In genomic region chr9:124776613-124776951, GRCh38 we compare ENCODE assay signal across 8 cellular contexts. TPM values are rescaled to one million over a fixed set of nuclear protein-coding genes. Genes with fewer than 3 reads are reported as not detected.
A peak's percentile ranks its signal among the peaks of the same experiment; 100 is the strongest.
DNase-seq lines count a peak whose midpoint lies in the region; ATAC-seq and TF ChIP-seq lines count a peak whose summit lies in the region.

No MANE protein-coding gene starts in this region.

- no peaks in the 10 kb centered on the region for H3K9me3 ChIP-seq in CD8-positive, alpha-beta T cell (ENCODE audit: low read length)
- H3K9me3 ChIP-seq in OCI-LY3 (ENCODE audit: insufficient read depth, low read length) (no peaks in the 10 kb centered on the region), osteoblast (ENCODE audit: low read depth, low read length) (no peaks in the 10 kb centered on the region), Karpas-422 (ENCODE audit: low read length) (no peaks in the 10 kb centered on the region)

- CTCF ChIA-PET in CD8-positive, alpha-beta T cell (lab: Charles Lee), result interaction anchor here (0.9 to 12.4 kb wide), 4 partner anchors 25 to 124 kb away, joined by 3 to 245 read pairs (median 6); partner anchors contain the start of gene WDR38

- peak overlapping the region; percentile 71 for H3K4me3 Mint-ChIP-seq in CD8-positive, alpha-beta T cell

- peaks cover 30% of the 10 kb centered on the region for H3K27me3 ChIP-seq in CD8-positive, alpha-beta T cell (ENCODE audit: insufficient read depth, low read length)
- H3K27me3 ChIP-seq in OCI-LY3 (ENCODE audit: low read depth, low read length), result no peaks in the 10 kb centered on the region
- peaks cover 13% of the 10 kb centered on the region for H3K27me3 ChIP-seq in osteoblast (ENCODE audit: insufficient read depth, low read length)
- H3K27me3 ChIP-seq in Karpas-422 (ENCODE audit: low read length), result no peaks in the 10 kb centered on the region

- peaks cover 9% of the 10 kb centered on the region for H3K4me1 ChIP-seq in CD8-positive, alpha-beta T cell (ENCODE audit: insufficient read depth, low read length)
- H3K4me1 ChIP-seq in OCI-LY3 (ENCODE audit: low read length) (peaks cover 38% of the 10 kb centered on the region), osteoblast (ENCODE audit: insufficient read depth, low read length) (peaks cover 28% of the 10 kb centered on the region), Karpas-422 (ENCODE audit: low read length) (peaks cover 4% of the 10 kb centered on the region)

- no peaks in the 10 kb centered on the region for H3K9me3 Mint-ChIP-seq in CD8-positive, alpha-beta T cell

- H2AFZ ChIP-seq in OCI-LY3 (ENCODE audit: low read depth, low read length), result no peak overlapping the region
- H2AFZ ChIP-seq in osteoblast (ENCODE audit: low read length), result no peak overlapping the region
- no peak overlapping the region for H2AFZ ChIP-seq in Karpas-422 (ENCODE audit: low read length)

- peaks cover 46% of the 10 kb centered on the region for H3K27me3 Mint-ChIP-seq in CD8-positive, alpha-beta T cell (ENCODE audit: low read depth)

- H4K20me1 ChIP-seq in OCI-LY3 (ENCODE audit: insufficient read depth, low read length), result no peaks in the 10 kb centered on the region
- no peaks in the 10 kb centered on the region for H4K20me1 ChIP-seq in osteoblast (ENCODE audit: insufficient read depth, low read length)
- no peaks in the 10 kb centered on the region for H4K20me1 ChIP-seq in Karpas-422 (ENCODE audit: insufficient read depth, low read depth, low read length)

- POLR2A ChIA-PET in CD8-positive, alpha-beta T cell (lab: Charles Lee), result interaction anchor here (0.6 kb wide), 1 partner anchor 115 kb away, joined by 3 read pairs; no protein-coding TSS in a partner anchor

- H3K36me3 Mint-ChIP-seq in CD8-positive, alpha-beta T cell, result no peaks in the 10 kb centered on the region

- intact Hi-C loops in CD8-positive, alpha-beta T cell (cut with DNase I, micrococcal nuclease), result loop anchor here in 1 of 2 experiments (10.0 kb wide), 2 partner anchors 348 to 408 kb away; partner anchors contain the start of gene PPP6C

- TF ChIP-seq CTCF in CD8-positive, alpha-beta T cell (IDR thresholded peaks at IDR 0.05), result no peak
- no peak for TF ChIP-seq CTCF in OCI-LY3 (IDR thresholded peaks at IDR 0.05; ENCODE audit: low read depth, low read length)
- no peak for TF ChIP-seq CTCF in epithelial cell of proximal tubule (conservative IDR thresholded peaks at IDR 0.05; ENCODE audit: low read depth, low read length)
- TF ChIP-seq CTCF in osteoblast (IDR thresholded peaks at IDR 0.05; ENCODE audit: extremely low read depth, low read depth, low read length), result no peak

- DNase-seq in CD8-positive, alpha-beta T cell, result no peak
- DNase-seq in epithelial cell of proximal tubule (ENCODE audit: low read depth), result no peak
- peak; percentile 50 for DNase-seq in osteoblast (ENCODE audit: insufficient read length, low spot score, missing footprints)
- no peak for DNase-seq in Karpas-422
- DNase-seq in NCI-H526 treated with DMSO at 0.1 percent for 48 hours (lab: John Stamatoyannopoulos, UW), result no peak
- DNase-seq in H4 (ENCODE audit: low spot score), result no peak

- H3K4me2 ChIP-seq in OCI-LY3 (ENCODE audit: low read length) (peak overlapping the region; percentile 54), osteoblast (ENCODE audit: insufficient read depth, low read length) (peak overlapping the region; percentile 84), Karpas-422 (ENCODE audit: low read depth, low read length, poor library complexity, severe bottlenecking) (no peak overlapping the region)

- H3K27ac Mint-ChIP-seq in CD8-positive, alpha-beta T cell, result no peak overlapping the region

- no peak for ATAC-seq in CD8-positive, alpha-beta T cell
- ATAC-seq in GM21515 (IDR thresholded peaks at IDR 0.05; ENCODE audit: unreplicated experiment), result no peak

- H3K4me1 Mint-ChIP-seq in CD8-positive, alpha-beta T cell (ENCODE audit: low read depth), result peaks cover 26% of the 10 kb centered on the region

- H3K79me2 ChIP-seq in OCI-LY3 (ENCODE audit: low read length), result no peaks in the 10 kb centered on the region
- no peaks in the 10 kb centered on the region for H3K79me2 ChIP-seq in osteoblast (ENCODE audit: insufficient read depth, low read length)
- no peaks in the 10 kb centered on the region for H3K79me2 ChIP-seq in Karpas-422 (ENCODE audit: low read length)

- no peaks in the 10 kb centered on the region for H3K9me2 ChIP-seq in Karpas-422 (replicated peaks; ENCODE audit: insufficient read depth, low read length)

- no peak overlapping the region for H3K4me3 ChIP-seq in CD8-positive, alpha-beta T cell (ENCODE audit: low read depth, low read length)
- peak overlapping the region; percentile 61 for H3K4me3 ChIP-seq in OCI-LY3 (ENCODE audit: low read length)
- peak overlapping the region; percentile 44 for H3K4me3 ChIP-seq in epithelial cell of proximal tubule (ENCODE audit: low read depth, low read length)
- H3K4me3 ChIP-seq in osteoblast (ENCODE audit: insufficient read depth, low read length), result peak overlapping the region; percentile 70
- no peak overlapping the region for H3K4me3 ChIP-seq in Karpas-422 (ENCODE audit: low read length)

- no peak overlapping the region for H3K27ac ChIP-seq in CD8-positive, alpha-beta T cell (ENCODE audit: low read depth, low read length)
- no peak overlapping the region for H3K27ac ChIP-seq in OCI-LY3 (ENCODE audit: low read length)
- no peak overlapping the region for H3K27ac ChIP-seq in osteoblast (ENCODE audit: low read depth, low read length)
- H3K27ac ChIP-seq in Karpas-422 (ENCODE audit: low read length), result no peak overlapping the region

- no peak overlapping the region for H3K9ac ChIP-seq in OCI-LY3 (ENCODE audit: low read length)
- H3K9ac ChIP-seq in Karpas-422 (ENCODE audit: low read length), result no peak overlapping the region

- H3K36me3 ChIP-seq in CD8-positive, alpha-beta T cell (ENCODE audit: insufficient read depth, low read length), result no peaks in the 10 kb centered on the region
- H3K36me3 ChIP-seq in OCI-LY3 (replicated peaks; ENCODE audit: low read depth, low read length) (no peaks in the 10 kb centered on the region), osteoblast (ENCODE audit: insufficient read depth, low read length) (no peaks in the 10 kb centered on the region), Karpas-422 (ENCODE audit: insufficient read depth, low read length) (no peaks in the 10 kb centered on the region)

RNA-seq across cellular contexts. Expression of gene OLFML2A, which starts 0.4 kb away (rescaled TPM):
- not detected for total RNA-seq in CD8-positive, alpha-beta T cell
- total RNA-seq in epithelial cell of proximal tubule (3.5 and 7.0 TPM in 2 replicates), osteoblast (27.1 and 29.7 TPM in 2 replicates)
- not detected in 2 replicates for total RNA-seq in Karpas-422 (2014; rRNA removed; shearing (Covaris generic); ENCODE audit: low replicate concordance)
- total RNA-seq in H4 (2014; rRNA removed; shearing (Covaris generic)), result 2.8 and 5.5 TPM in 2 replicates

RNA-seq across cellular contexts. Expression of gene NR6A1, which starts 5.5 kb away (rescaled TPM):
- total RNA-seq in CD8-positive, alpha-beta T cell, result not detected
- total RNA-seq in epithelial cell of proximal tubule, result 1.1 and 2.0 TPM in 2 replicates
- total RNA-seq in osteoblast, result 0.36 and 0.88 TPM in 2 replicates
- total RNA-seq in Karpas-422 (2014; rRNA removed; shearing (Covaris generic); ENCODE audit: low replicate concordance), result 3.1 and 3.2 TPM in 2 replicates
- 1.2 and 3.7 TPM in 2 replicates for total RNA-seq in H4 (2014; rRNA removed; shearing (Covaris generic))

Comparison
In these comparisons a context has a peak if more than half of its experiments do, and no peak if none do; other contexts are left out.
1. H3K4me3 ChIP-seq: peak in OCI-LY3 (single experiment), epithelial cell of proximal tubule (single experiment) and osteoblast (single experiment); none in CD8-positive, alpha-beta T cell (single experiment) and Karpas-422 (single experiment).